8 cellular contexts compared by ENCODE assay signal in genomic region chr10:128047337-128047736, GRCh38.
DNase-seq lines count a peak whose midpoint lies in the region; ATAC-seq lines count a peak whose summit lies in the region.

No MANE protein-coding gene starts in this region.

- DNase-seq in SKM-1 treated with dmso at 0.1 percent for 144 hours (lab: John Stamatoyannopoulos, UW; ENCODE audit: unreplicated experiment), result peak; percentile 87
- peak; percentile 80 to 89 for DNase-seq in activated naive CD4-positive, alpha-beta T cell treated with anti-CD3 and anti-CD28 coated beads, Interleukin-2, amount 50 U/mL, for 72 hours (ENCODE audit: low spot score in 2 of 2)
- peak; percentile 94 for DNase-seq in iPS-NIHi11 (ENCODE audit: low spot score)
- DNase-seq in stimulated activated CD4-positive, alpha-beta T cell treated with anti-CD3 and anti-CD28 coated beads, Interleukin-1b, Interleukin-23, amount 100 ng/mL, for 48 hours, result peak; percentile 89
- DNase-seq in COR-L47 (lab: John Stamatoyannopoulos, UW), result no peak
- DNase-seq in DMS114 treated with DMSO at 0.1 percent for 48 hours (lab: John Stamatoyannopoulos, UW; ENCODE audit: unreplicated experiment), result no peak

- H3K9me3 Mint-ChIP-seq in activated naive CD4-positive, alpha-beta T cell treated with anti-CD3 and anti-CD28 coated beads, Interleukin-2, amount 50 U/mL, for 72 hours, result no peaks in the 10 kb centered on the region

- H3K36me3 Mint-ChIP-seq in activated naive CD4-positive, alpha-beta T cell treated with anti-CD3 and anti-CD28 coated beads, Interleukin-2, amount 50 U/mL, for 72 hours, result peaks cover 30 to 40% of the 10 kb centered on the region in 2 donors

- ATAC-seq in GM18868 (IDR thresholded peaks at IDR 0.05; ENCODE audit: unreplicated experiment), result peak; percentile 98
- peak; percentile 98 for ATAC-seq in HG03064 (IDR thresholded peaks at IDR 0.05; ENCODE audit: low read depth, unreplicated experiment)
- ATAC-seq in activated naive CD4-positive, alpha-beta T cell treated with anti-CD3 and anti-CD28 coated beads, Interleukin-2, amount 50 U/mL, for 72 hours, result peak; percentile 91 to 98

- H3K27ac Mint-ChIP-seq in activated naive CD4-positive, alpha-beta T cell treated with anti-CD3 and anti-CD28 coated beads, Interleukin-2, amount 50 U/mL, for 72 hours, result peak overlapping the region; percentile 98 to 99

Comparison
In these comparisons a context has a peak if more than half of its experiments do, and no peak if none do; other contexts are left out.
1. DNase-seq: peak in SKM-1 treated with dmso at 0.1 percent for 144 hours (single experiment), activated naive CD4-positive, alpha-beta T cell treated with anti-CD3 and anti-CD28 coated beads, Interleukin-2, amount 50 U/mL, for 72 hours (2 of 2), iPS-NIHi11 (single experiment) and stimulated activated CD4-positive, alpha-beta T cell treated with anti-CD3 and anti-CD28 coated beads, Interleukin-1b, Interleukin-23, amount 100 ng/mL, for 48 hours (single experiment); none in COR-L47 (single experiment) and DMS114 treated with DMSO at 0.1 percent for 48 hours (single experiment).
2. Peak in every context shown above with its lines, with median percentiles within 50 percentile points of each other: ATAC-seq.